ENCODE assay signal across 13 cellular contexts in genomic region chr19:14367016-14367415, GRCh38. TPM values are rescaled to one million over a fixed set of nuclear protein-coding genes. Genes with fewer than 3 reads are reported as not detected.
DNase-seq lines count a peak whose midpoint lies in the region; ATAC-seq, FAIRE-seq and TF ChIP-seq lines count a peak whose summit lies in the region.
"Had no signal": no experiment of that assay in that cellular context is flagged by ENCODE, and none has a peak within 500 bp of the region (broad histone marks: within the 10 kb centered on the region; RNA-seq: fewer than 3 reads in every experiment).

No MANE protein-coding gene starts in this region.

- TF ChIP-seq EP300 in H1 (IDR thresholded peaks at IDR 0.05; ENCODE audit: borderline replicate concordance in 1 of 2, low read depth in 2 of 2, low read length in 2 of 2) = no peak

- H3K56ac ChIP-seq in H1 (replicated peaks; ENCODE audit: insufficient read length, low read depth, low read length) = no peak overlapping the region

- no peak overlapping the region for H4K5ac ChIP-seq in H1 (ENCODE audit: insufficient read length, low read depth, low read length)

- no peaks in the 10 kb centered on the region for H4K20me1 ChIP-seq in H1 (replicated peaks in 1 of 2; ENCODE audit: control insufficient read depth in 1 of 2, insufficient read depth in 2 of 2, low read length in 2 of 2)

- H3K4me3 ChIP-seq in H1 (ENCODE audit: extremely low read depth in 1 of 4, insufficient read depth in 2 of 4, low read depth in 3 of 4, low read length in 4 of 4) = no peak overlapping the region
- no peak overlapping the region for H3K4me3 ChIP-seq in thymus (ENCODE audit: low read length)
- H3K4me3 ChIP-seq in gastrocnemius medialis = no peak overlapping the region
- H3K4me3 ChIP-seq: SJSA1, vagina had no signal

- no peaks in the 10 kb centered on the region for H3K23me2 ChIP-seq in H1 (ENCODE audit: low read depth, low read length)

- H3K9ac ChIP-seq in H1 (replicated peaks in 1 of 4; ENCODE audit: extremely low read depth in 1 of 4, low read depth in 3 of 4, low read length in 3 of 4) = no peak overlapping the region

- no peak for DNase-seq in activated naive CD4-positive, alpha-beta T cell (lab: John Stamatoyannopoulos, UW)
- DNase-seq in T-helper 17 cell (no peak), H1 (ENCODE audit: low read depth in 1 of 2, low spot score in 2 of 2) (no peak), medulla oblongata (ENCODE audit: extremely low spot score) (no peak), gastrocnemius medialis (no peak), NCI-H2029 (lab: John Stamatoyannopoulos, UW) (no peak)
- DNase-seq: retina had no signal

- no peak overlapping the region for H2BK20ac ChIP-seq in H1 (ENCODE audit: low read length)

- no peaks in the 10 kb centered on the region for H3K9me3 Mint-ChIP-seq in activated naive CD4-positive, alpha-beta T cell treated with anti-CD3 and anti-CD28 coated beads, Interleukin-2, amount 50 U/mL, for 24 hours

- H2AK5ac ChIP-seq in H1 (ENCODE audit: low read depth, low read length) = no peak overlapping the region

- H3K4me2 ChIP-seq in H1 (ENCODE audit: insufficient read depth in 1 of 2, low read depth in 2 of 2, low read length in 2 of 2) = no peak overlapping the region; a peak in 1 of 4 replicates

- in situ Hi-C loops in gastrocnemius medialis (cut with MboI; ENCODE audit: low sequenced_read_pairs in 4 of 4) = loop anchor here in 1 of 4 donors (25.0 kb wide), 1 partner anchor 480 kb away; the partner anchor contains the start of gene NANOS3

- H3K4me1 ChIP-seq in H1 (replicated peaks in 1 of 4; ENCODE audit: control insufficient read depth in 3 of 4, insufficient read depth in 4 of 4, low read length in 3 of 4) (peaks cover 0 to 5% (median 2%) of the 10 kb centered on the region in 4 experiments; a peak in 3 of 7 replicates), thymus (ENCODE audit: control insufficient read depth, insufficient read depth, low read length) (peaks cover 34% of the 10 kb centered on the region), gastrocnemius medialis (peaks cover 5 to 10% of the 10 kb centered on the region in 2 donors)

- H3K27ac ChIP-seq in H1 (ENCODE audit: low read depth, low read length) (no peak overlapping the region), thymus (ENCODE audit: low read depth) (peak overlapping the region; percentile 81), gastrocnemius medialis (no peak overlapping the region)
- H3K27ac ChIP-seq: brain microvascular endothelial cell, SJSA1, vagina had no signal

- H4K91ac ChIP-seq in H1 (replicated peaks; ENCODE audit: insufficient read length, low read length) = no peak overlapping the region

- no peak overlapping the region for H2BK120ac ChIP-seq in H1 (replicated peaks; ENCODE audit: low read depth, low read length)

- no peaks in the 10 kb centered on the region for H3K79me2 ChIP-seq in H1 (ENCODE audit: control insufficient read depth in 1 of 2, insufficient read depth in 2 of 2, low read length in 2 of 2)

- no peak overlapping the region for H3K4ac ChIP-seq in H1 (replicated peaks; ENCODE audit: insufficient read length, low read depth, low read length)

- CTCF ChIA-PET in H1 (lab: Charles Lee; ENCODE audit: partially characterized antibody) = interaction anchor here (0.8 to 10.3 kb wide), 7 partner anchors 10 to 169 kb away, joined by 3 to 114 read pairs (median 4); partner anchors contain the start of gene ADGRE5

- H2BK15ac ChIP-seq in H1 (ENCODE audit: low read length) = no peak overlapping the region

- H3K9me3 ChIP-seq in T-helper 17 cell (ENCODE audit: control insufficient read depth, low read length, poor library complexity, severe bottlenecking) (no peaks in the 10 kb centered on the region), H1 (ENCODE audit: insufficient read depth in 2 of 2, low read depth in 1 of 2, low read length in 1 of 2) (no peaks in the 10 kb centered on the region), thymus (ENCODE audit: control insufficient read depth) (peaks cover 2% of the 10 kb centered on the region), gastrocnemius medialis (no peaks in the 10 kb centered on the region)
- H3K9me3 ChIP-seq: SJSA1, vagina had no signal

- no peak overlapping the region for H3K14ac ChIP-seq in H1 (ENCODE audit: insufficient read length)

- H3K36me3 ChIP-seq in H1 (ENCODE audit: control insufficient read depth in 2 of 4, insufficient read depth in 4 of 4, low read length in 3 of 4) = no peaks in the 10 kb centered on the region
- no peaks in the 10 kb centered on the region for H3K36me3 ChIP-seq in thymus (ENCODE audit: control insufficient read depth, insufficient read depth)
- H3K36me3 ChIP-seq in gastrocnemius medialis = no peaks in the 10 kb centered on the region
- H3K36me3 ChIP-seq: brain microvascular endothelial cell, SJSA1, vagina had no signal

- 94% methylated on average over 10 of the region's 10 CpGs; no CpG with 5 or more reads in 1 of the 2 experiments for WGBS in H1 (ENCODE audit: extremely low coverage in 1 of 2, insufficient coverage in 1 of 2, insufficient read length in 1 of 2, insufficient replicate concordance in 2 of 2, low coverage in 1 of 2, low lambda C conversion rate in 2 of 2, missing lambda C conversion rate in 1 of 2), 2 experiments
- 97% methylated on average over 10 of the region's 10 CpGs for WGBS in thymus

- TF ChIP-seq CTCF in H1 (IDR thresholded peaks at IDR 0.05; ENCODE audit: control extremely low read depth in 1 of 3, insufficient read depth in 1 of 3, low read depth in 1 of 3, low read length in 3 of 3) (no peak), gastrocnemius medialis (IDR thresholded peaks at IDR 0.05 in 4 of 5, conservative IDR thresholded peaks at IDR 0.05 in 1 of 5) (no peak)

- H4K8ac ChIP-seq in H1 (ENCODE audit: extremely low read depth, insufficient read depth, low read length) = no peak overlapping the region

- TF ChIP-seq POLR2A in H1 (IDR thresholded peaks at IDR 0.05; ENCODE audit: control extremely low read depth in 1 of 2, low read depth in 2 of 2, low read length in 2 of 2) = no peak
- TF ChIP-seq POLR2A in gastrocnemius medialis (IDR thresholded peaks at IDR 0.05) = no peak

- intact Hi-C loops in gastrocnemius medialis (cut with DNase I; ENCODE audit: low total_unique reads) = no loop called here

- peak overlapping the region; percentile 99 for H3K27ac Mint-ChIP-seq in activated naive CD4-positive, alpha-beta T cell treated with anti-CD3 and anti-CD28 coated beads, Interleukin-2, amount 50 U/mL, for 24 hours
- H3K27ac Mint-ChIP-seq in T-helper 17 cell = peak overlapping the region; percentile 100

- ATAC-seq in T-helper 17 cell (no peak), gastrocnemius medialis (no peak)

- POLR2A ChIA-PET in H1 (lab: Charles Lee; ENCODE audit: partially characterized antibody) = interaction anchor here (1.3 to 2.0 kb wide), 5 partner anchors 9 to 40 kb away, joined by 3 to 11 read pairs (median 4); partner anchors contain the start of gene ADGRE5

- H2AFZ ChIP-seq in H1 (ENCODE audit: low read length) = peak overlapping the region; percentile 89

- peaks cover 74% of the 10 kb centered on the region for H3K4me1 Mint-ChIP-seq in activated naive CD4-positive, alpha-beta T cell treated with anti-CD3 and anti-CD28 coated beads, Interleukin-2, amount 50 U/mL, for 24 hours
- peaks cover 43% of the 10 kb centered on the region for H3K4me1 Mint-ChIP-seq in T-helper 17 cell

- H3K36me3 Mint-ChIP-seq in activated naive CD4-positive, alpha-beta T cell treated with anti-CD3 and anti-CD28 coated beads, Interleukin-2, amount 50 U/mL, for 24 hours = no peaks in the 10 kb centered on the region
- H3K36me3 Mint-ChIP-seq in T-helper 17 cell (ENCODE audit: low read depth) = peaks cover 4% of the 10 kb centered on the region

- H3K27me3 ChIP-seq in H1 (replicated peaks in 1 of 4; ENCODE audit: control insufficient read depth in 3 of 4, extremely low read depth in 1 of 4, insufficient read depth in 3 of 4, low read length in 3 of 4) (no peaks in the 10 kb centered on the region), thymus (ENCODE audit: control insufficient read depth, insufficient read depth) (no peaks in the 10 kb centered on the region), gastrocnemius medialis (no peaks in the 10 kb centered on the region)
- H3K27me3 ChIP-seq: brain microvascular endothelial cell, SJSA1, vagina had no signal

- H3K4me3 Mint-ChIP-seq in activated naive CD4-positive, alpha-beta T cell treated with anti-CD3 and anti-CD28 coated beads, Interleukin-2, amount 50 U/mL, for 24 hours = no peak overlapping the region
- H3K4me3 Mint-ChIP-seq in T-helper 17 cell = peak overlapping the region; percentile 61

- no peak for TF ChIP-seq RAD21 in H1 (IDR thresholded peaks at IDR 0.05 in 1 of 2, conservative IDR thresholded peaks at IDR 0.05 in 1 of 2; ENCODE audit: low read depth in 2 of 2, low read length in 2 of 2)

- no peak overlapping the region for H3K23ac ChIP-seq in H1 (ENCODE audit: insufficient read length)

- no peaks in the 10 kb centered on the region for H3K27me3 Mint-ChIP-seq in activated naive CD4-positive, alpha-beta T cell treated with anti-CD3 and anti-CD28 coated beads, Interleukin-2, amount 50 U/mL, for 24 hours
- no peaks in the 10 kb centered on the region for H3K27me3 Mint-ChIP-seq in T-helper 17 cell

- no peak for FAIRE-seq in H1 (lab: Jason Lieb, UNC)
- FAIRE-seq: endometrium had no signal

- no peak overlapping the region for H3K18ac ChIP-seq in H1 (ENCODE audit: extremely low read depth, low read length)

- no peaks in the 10 kb centered on the region for H3K79me1 ChIP-seq in H1 (ENCODE audit: low read depth, low read length)

- no peak overlapping the region for H2BK5ac ChIP-seq in H1 (ENCODE audit: low read depth, low read length)

- H2BK12ac ChIP-seq in H1 (ENCODE audit: low read depth, low read length) = no peak overlapping the region

RNA-seq across cellular contexts. Expression of gene ADGRE5, which starts 14.2 kb away (rescaled TPM):
- total RNA-seq in T-helper 17 cell (1,000 to 10,000 TPM; 1,097 to 1,799 TPM), gastrocnemius medialis (10 to 100 TPM; 22.4 to 49.5 (median 32.6) TPM)
- 3.0 and 3.6 TPM in 2 replicates for total RNA-seq in H1 (2021; fragmentation: NEBNext Ultra II Directional; extraction: Animal tissue kit (Norgen Biotek cat#: 25700))
- polyA plus RNA-seq in H1 (2011; rRNA removed) (1.6 and 2.3 TPM in 2 replicates), thymus (38.7 TPM)
- polyA plus RNA-seq in H1 (2011; cell fraction: cytosol; rRNA removed) = 1.0 TPM
- polyA plus RNA-seq in H1 (2011; cell fraction: nucleus; rRNA removed) = 3.0 TPM
- polyA plus RNA-seq in H1 (2012, experiment 1 of 2) = 1.3 to 2.2 TPM (median 1.8 TPM) in 4 replicates
- polyA plus RNA-seq in H1 (2012, experiment 2 of 2) = 1.4 TPM
- 3.1 TPM for polyA plus RNA-seq in H1 (2013, experiment 1 of 2)
- 3.2 TPM for polyA plus RNA-seq in H1 (2013, experiment 2 of 2)
- 2.7 and 3.4 TPM in 2 replicates for polyA minus RNA-seq in H1 (2011; rRNA and poly(A)+ RNA removed)
- 1.8 TPM for polyA minus RNA-seq in H1 (2011; cell fraction: cytosol; rRNA and poly(A)+ RNA removed)
- 4.2 TPM for polyA minus RNA-seq in H1 (2011; cell fraction: nucleus; rRNA and poly(A)+ RNA removed)

RNA-seq across cellular contexts. Expression of gene DDX39A, which starts 52.1 kb away (rescaled TPM):
- total RNA-seq in T-helper 17 cell = 100 to 1,000 TPM; 276 to 284 TPM
- 124 and 139 TPM in 2 replicates for total RNA-seq in H1 (2021; fragmentation: NEBNext Ultra II Directional; extraction: Animal tissue kit (Norgen Biotek cat#: 25700))
- 139 and 161 TPM in 2 replicates for polyA plus RNA-seq in H1 (2011; rRNA removed)
- polyA plus RNA-seq in H1 (2011; cell fraction: cytosol; rRNA removed) = 140 TPM
- 516 TPM for polyA plus RNA-seq in H1 (2011; cell fraction: nucleus; rRNA removed)
- polyA plus RNA-seq in H1 (2012, experiment 1 of 2) = 146 to 179 TPM (median 162 TPM) in 4 replicates
- polyA plus RNA-seq in H1 (2012, experiment 2 of 2) = 209 TPM
- 111 TPM for polyA plus RNA-seq in H1 (2013, experiment 1 of 2)
- polyA plus RNA-seq in H1 (2013, experiment 2 of 2) = 106 TPM
- polyA minus RNA-seq in H1 (2011; rRNA and poly(A)+ RNA removed) = 58.7 and 78.7 TPM in 2 replicates
- polyA minus RNA-seq in H1 (2011; cell fraction: cytosol; rRNA and poly(A)+ RNA removed) = 49.8 TPM
- polyA minus RNA-seq in H1 (2011; cell fraction: nucleus; rRNA and poly(A)+ RNA removed) = 87.6 TPM
- polyA plus RNA-seq in thymus = 197 TPM
- 10 to 100 TPM; 23.9 to 59.2 (median 41.3) TPM for total RNA-seq in gastrocnemius medialis

Comparison
In these comparisons a context has a peak if more than half of its experiments do, and no peak if none do; other contexts are left out.
1. RNA of gene ADGRE5, which starts 14.2 kb away (total RNA-seq): 1,097 to 1,799 TPM in T-helper 17 cell; 22.4 to 49.5 TPM in gastrocnemius medialis and 3.0 to 3.6 TPM in H1; every median in the first group is over 10 times any median in the second.